In genomic region chr2:198127627-198128026, GRCh38 we compare ENCODE assay signal across 8 cellular contexts.
DNase-seq lines count a peak whose midpoint lies in the region; ATAC-seq and TF ChIP-seq lines count a peak whose summit lies in the region.

No MANE protein-coding gene starts in this region.

- ATAC-seq in HG03354 (IDR thresholded peaks at IDR 0.05; ENCODE audit: poor library complexity, severe bottlenecking, unreplicated experiment) = peak; percentile 65

- in situ Hi-C loops in GM13977 (cut with MboI; ENCODE audit: low pct_unique_long_range_greater_than_20kb, low sequenced_read_pairs, unreplicated experiment) = loop anchor here (10.0 kb wide), 1 partner anchor 323 kb away; the partner anchor contains the start of gene PLCL1

- TF ChIP-seq CTCF in GM13977 (IDR thresholded peaks at IDR 0.05; ENCODE audit: extremely low read depth, insufficient read depth, missing control alignments) (peak; percentile 75), retinal pigment epithelial cell (conservative IDR thresholded peaks at IDR 0.05; ENCODE audit: low read depth, low read length) (peak; percentile 69)

- intact Hi-C loops in head of caudate nucleus (cut with DNase I) = loop anchor here (10.0 kb wide), 1 partner anchor 323 kb away; the partner anchor contains the start of gene PLCL1

- DNase-seq in 8988T (peak; percentile 7), GM13977 (ENCODE audit: low spot score) (peak; percentile 9), OCI-M1 (lab: John Stamatoyannopoulos, UW) (peak; percentile 78), head of caudate nucleus (peak in 28 of 42 donors; percentile 14 to 74 (median 46)), retinal pigment epithelial cell (ENCODE audit: low read depth) (peak; percentile 27), NCI-H187 treated with DMSO at 0.1 percent for 48 hours (lab: John Stamatoyannopoulos, UW) (no peak)
- peak in 3 of 4 experiments; percentile 1 to 13 (median 3) for DNase-seq in activated naive CD4-positive, alpha-beta T cell (lab: John Stamatoyannopoulos, UW)

- no peak overlapping the region for H3K4me3 ChIP-seq in retinal pigment epithelial cell (ENCODE audit: low read length)
